In genomic region chr17:13160281-13160680, GRCh38 we compare ENCODE assay signal across 16 cellular contexts.
DNase-seq lines count a peak whose midpoint lies in the region; TF ChIP-seq lines count a peak whose summit lies in the region.
"Had no signal": no experiment of that assay in that cellular context is flagged by ENCODE, and none has a peak within 500 bp of the region (broad histone marks: within the 10 kb centered on the region; RNA-seq: fewer than 3 reads in every experiment).

No MANE protein-coding gene starts in this region.

- no peak for TF ChIP-seq CTCF in smooth muscle cell (IDR thresholded peaks at IDR 0.05; ENCODE audit: borderline replicate concordance, insufficient read depth, poor library complexity, severe bottlenecking)
- no peak for TF ChIP-seq CTCF in lower leg skin (IDR thresholded peaks at IDR 0.05)

- peaks cover 24% of the 10 kb centered on the region; the same call in 1 of the 2 replicates for H3F3A ChIP-seq in GM23248 (ENCODE audit: insufficient read depth)
- H3F3A ChIP-seq in smooth muscle cell (ENCODE audit: low read depth): peaks cover 6% of the 10 kb centered on the region

- TF ChIP-seq POLR2A in lower leg skin (IDR thresholded peaks at IDR 0.05): no peak

- H3K4me3 ChIP-seq in GM23248 (no peak overlapping the region), smooth muscle cell (no peak overlapping the region), lower leg skin (ENCODE audit: low read depth, poor library complexity, severe bottlenecking) (no peak overlapping the region)
- H3K4me3 ChIP-seq: GM12878, HAP-1 had no signal

- H3K4me2 ChIP-seq in GM23248 (ENCODE audit: unreplicated experiment): no peak overlapping the region
- H3K4me2 ChIP-seq in smooth muscle cell: peak overlapping the region; percentile 20
- H3K4me2 ChIP-seq: KMS-11 had no signal

- H2AFZ ChIP-seq in GM23248: no peak overlapping the region
- H2AFZ ChIP-seq in smooth muscle cell (ENCODE audit: low read depth): no peak overlapping the region

- no peaks in the 10 kb centered on the region for H4K20me1 ChIP-seq in GM23248 (ENCODE audit: insufficient read depth)
- no peaks in the 10 kb centered on the region for H4K20me1 ChIP-seq in smooth muscle cell (ENCODE audit: low read depth)

- peaks cover 22% of the 10 kb centered on the region for H3K4me1 ChIP-seq in GM23248 (ENCODE audit: insufficient read depth)
- no peaks in the 10 kb centered on the region for H3K4me1 ChIP-seq in smooth muscle cell (ENCODE audit: low read depth)
- H3K4me1 ChIP-seq: HAP-1 had no signal

- H3K9me3 ChIP-seq in GM23248 (ENCODE audit: low read depth) (no peaks in the 10 kb centered on the region), smooth muscle cell (replicated peaks; ENCODE audit: low read depth) (no peaks in the 10 kb centered on the region)
- H3K9me3 ChIP-seq: HAP-1 had no signal

- in situ Hi-C loops in GM23248 (cut with MboI): no loop called here

- no peak overlapping the region for H3K27ac ChIP-seq in GM23248
- H3K27ac ChIP-seq in smooth muscle cell (ENCODE audit: low read depth): peak overlapping the region; percentile 62
- H3K27ac ChIP-seq: C4-2B, KMS-11 had no signal

- H3K9ac ChIP-seq in GM23248 (no peak overlapping the region), smooth muscle cell (ENCODE audit: low read depth) (no peak overlapping the region)
- H3K9ac ChIP-seq: KMS-11 had no signal

- no peaks in the 10 kb centered on the region for H3K9me2 ChIP-seq in GM23248 (ENCODE audit: insufficient read depth)

- H3K27me3 ChIP-seq in GM23248 (replicated peaks; ENCODE audit: insufficient read depth) (no peaks in the 10 kb centered on the region), smooth muscle cell (ENCODE audit: low read depth) (no peaks in the 10 kb centered on the region)

- H3K79me2 ChIP-seq in GM23248 (ENCODE audit: insufficient read depth): no peaks in the 10 kb centered on the region
- no peaks in the 10 kb centered on the region for H3K79me2 ChIP-seq in smooth muscle cell (ENCODE audit: low read depth)

- DNase-seq in Daoy (ENCODE audit: low read depth) (peak; percentile 4), GM23248 (peak; percentile 15), islet precursor cell (peak; percentile 92), smooth muscle cell (lab: John Stamatoyannopoulos, UW; ENCODE audit: unreplicated experiment) (no peak), lower leg skin (ENCODE audit: low spot score in 2 of 2) (no peak), COR-L47 (lab: John Stamatoyannopoulos, UW) (no peak)
- DNase-seq in activated CD8-positive, alpha-beta memory T cell treated with anti-CD3 and anti-CD28 coated beads, Interleukin-2, amount 50 U/mL, for 48 hours: no peak
- DNase-seq: AML-193; CD4-positive, alpha-beta T cell; DMS153; DMS79 treated with DMSO at 0.1 percent for 48 hours; GF-D8 had no signal

- intact Hi-C loops in lower leg skin (cut with DNase I; ENCODE audit: low total_unique reads): no loop called here

- H3K36me3 ChIP-seq in GM23248 (ENCODE audit: low read depth) (no peaks in the 10 kb centered on the region), smooth muscle cell (ENCODE audit: low read depth) (no peaks in the 10 kb centered on the region)
- H3K36me3 ChIP-seq: HAP-1 had no signal

- WGBS in GM23248 (ENCODE audit: low coverage in 1 of 2, low lambda C conversion rate in 2 of 2, missing lambda C conversion rate in 2 of 2), 2 experiments: 43 to 53% methylated on average over 3 of the region's 3 CpGs
- WGBS in smooth muscle cell (ENCODE audit: low lambda C conversion rate): 8% methylated on average over 3 of the region's 3 CpGs
- 76% methylated on average over 3 of the region's 3 CpGs for WGBS in lower leg skin, 2 donors

Comparison
In these comparisons a context has a peak if more than half of its experiments do, and no peak if none do; other contexts are left out.
1. DNase-seq: peak in Daoy (single experiment), GM23248 (single experiment) and islet precursor cell (single experiment); none in smooth muscle cell (single experiment), lower leg skin (0 of 2), activated CD8-positive, alpha-beta memory T cell treated with anti-CD3 and anti-CD28 coated beads, Interleukin-2, amount 50 U/mL, for 48 hours (single experiment) and COR-L47 (single experiment).